8 cellular contexts compared by ENCODE assay signal in genomic region chr3:27484002-27484844, GRCh38.
DNase-seq lines count a peak whose midpoint lies in the region; ATAC-seq and TF ChIP-seq lines count a peak whose summit lies in the region.

SLC4A7 (minus strand) TSS chr3:27484384; CDS start chr3:27484126, 258 bp downstream.

- DNase-seq in AG08395 (ENCODE audit: low spot score): peak; percentile 98
- peak; percentile 92 for DNase-seq in NCI-H345 (lab: John Stamatoyannopoulos, UW)
- DNase-seq in activated CD4-positive, CD25-positive, alpha-beta regulatory T cell (lab: John Stamatoyannopoulos, UW): peak; percentile 97 to 99 (median 98)
- DNase-seq in central memory CD4-positive, alpha-beta T cell: peak; percentile 97
- DNase-seq in iris pigment epithelial cell (ENCODE audit: low read depth): peak; percentile 96
- DNase-seq in stimulated activated CD4-positive, alpha-beta T cell treated with anti-CD3 and anti-CD28 coated beads, Interleukin-12 subunit alpha, Interleukin-12 subunit beta, amount 100 ng/mL, for 4 hours: peak; percentile 100

- TF ChIP-seq POLR2A in GM18951 (IDR thresholded peaks at IDR 0.05; ENCODE audit: extremely low read depth, insufficient read depth, insufficient read length): peak; percentile 92

- ATAC-seq in HG03196 (IDR thresholded peaks at IDR 0.05; ENCODE audit: unreplicated experiment): peak; percentile 94

- in situ Hi-C loops in GM18951 (cut with MboI; ENCODE audit: low sequenced_read_pairs, unreplicated experiment): no loop called here

Comparison
In these comparisons a context has a peak if more than half of its experiments do, and no peak if none do; other contexts are left out.
1. Peak in every context shown above with its lines: DNase-seq and ATAC-seq.